Comparison of ENCODE assay signal across 19 cellular contexts in the genomic region with DNA sequence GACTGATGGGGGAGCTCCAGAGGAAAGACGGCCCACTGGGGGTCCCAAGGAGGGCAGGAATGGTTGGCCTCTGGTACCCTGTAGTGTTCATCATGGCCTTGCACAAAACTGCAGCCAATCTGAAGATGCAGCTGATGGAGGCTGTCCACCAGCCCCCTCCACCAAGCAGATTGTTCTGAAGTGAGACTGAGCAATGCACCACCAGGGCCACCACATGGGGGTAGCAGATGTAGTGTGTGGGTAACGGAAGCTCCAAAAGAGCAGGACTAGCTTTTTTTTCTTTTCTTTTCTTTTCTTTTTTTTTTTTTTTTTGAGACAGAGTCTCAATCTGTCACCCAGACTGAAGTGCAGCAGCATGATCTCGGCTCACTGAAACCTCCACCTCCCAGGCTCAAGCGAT.
DNase-seq lines count a peak whose midpoint lies in the region; FAIRE-seq and TF ChIP-seq lines count a peak whose summit lies in the region.
"Had no signal": no experiment of that assay in that cellular context is flagged by ENCODE, and none has a peak within 500 bp of the region (broad histone marks: within the 10 kb centered on the region; RNA-seq: fewer than 3 reads in every experiment).

No MANE protein-coding gene starts in this region.

- H3K4me1 ChIP-seq in thyroid gland, result peaks cover 5 to 7% of the 10 kb centered on the region in 2 donors

- H3K27me3 ChIP-seq in WERI-Rb-1 (ENCODE audit: insufficient read depth, low read depth, severe bottlenecking) (no peaks in the 10 kb centered on the region), thyroid gland (no peaks in the 10 kb centered on the region)
- H3K27me3 ChIP-seq: BLaER1 had no signal

- peaks cover 4% of the 10 kb centered on the region for H3K9me3 ChIP-seq in WERI-Rb-1 (ENCODE audit: severe bottlenecking)
- no peaks in the 10 kb centered on the region for H3K9me3 ChIP-seq in thyroid gland
- H3K9me3 ChIP-seq: A549, BLaER1 had no signal

- no peak for FAIRE-seq in urothelium cell line (lab: Jason Lieb, UNC)
- FAIRE-seq: A549, G401.6, GM12891, GM19239, H1, HTR-8/SVneo had no signal

- no peaks in the 10 kb centered on the region for H3K36me3 ChIP-seq in WERI-Rb-1
- no peaks in the 10 kb centered on the region for H3K36me3 ChIP-seq in thyroid gland
- H3K36me3 ChIP-seq: BLaER1 had no signal

- TF ChIP-seq CTCF in WERI-Rb-1 (IDR thresholded peaks at IDR 0.05; ENCODE audit: low read depth, low read length), result peak; percentile 60
- TF ChIP-seq CTCF in thyroid gland (IDR thresholded peaks at IDR 0.05), result no peak

- TF ChIP-seq POLR2A in thyroid gland (IDR thresholded peaks at IDR 0.05), result no peak

- intact Hi-C loops in thyroid gland (cut with DNase I), result no loop called here

- H3K27ac ChIP-seq in WERI-Rb-1, result peak overlapping the region; percentile 90
- H3K27ac ChIP-seq in thyroid gland, result no peak overlapping the region
- H3K27ac ChIP-seq: A549, BLaER1 had no signal

- 95 to 96% methylated on average over 4 of the region's 4 CpGs for WGBS in thyroid gland, 2 donors

- DNase-seq in DMS 273 (lab: John Stamatoyannopoulos, UW; ENCODE audit: unreplicated experiment) (peak; percentile 52), DMS 273 treated with DMSO at 0.1 percent for 48 hours (lab: John Stamatoyannopoulos, UW) (no peak), NCI-H2171 (lab: John Stamatoyannopoulos, UW) (peak; percentile 41), WERI-Rb-1 (peak; percentile 68), urothelium cell line (ENCODE audit: low spot score) (no peak), thyroid gland (no peak)
- no peak for DNase-seq in effector CD8-positive, alpha-beta T cell (lab: John Stamatoyannopoulos, UW)
- DNase-seq: AML-193; Calu3; CD8-positive, alpha-beta T cell; H9; IMR-90 had no signal

- H3K4me3 ChIP-seq in WERI-Rb-1 (ENCODE audit: low read depth, low read length) (no peak overlapping the region), thyroid gland (replicated peaks in 1 of 3) (no peak overlapping the region)
- H3K4me3 ChIP-seq: A549, BLaER1 had no signal

Comparison
In these comparisons a context has a peak if more than half of its experiments do, and no peak if none do; other contexts are left out.
1. DNase-seq: peak in DMS 273 (single experiment), NCI-H2171 (single experiment) and WERI-Rb-1 (single experiment); none in DMS 273 treated with DMSO at 0.1 percent for 48 hours (single experiment), urothelium cell line (single experiment), effector CD8-positive, alpha-beta T cell (single experiment) and thyroid gland (0 of 2).